2 cellular contexts compared by ENCODE assay signal in genomic region chr15:64462492-64462891, GRCh38.
TF ChIP-seq lines count a peak whose summit lies in the region.

No MANE protein-coding gene starts in this region.

TF ChIP-seq in SK-N-SH, 30 proteins besides CTCF, POLR2A, EP300 and RAD21 (continued from another document):
- no peak for TF ChIP-seq REST (IDR thresholded peaks at IDR 0.05; ENCODE audit: low read depth, low read length)
- TF ChIP-seq EZH2phosphoT487 (IDR thresholded peaks at IDR 0.05; ENCODE audit: borderline replicate concordance, low read depth): no peak
- no peak for TF ChIP-seq SIN3A (IDR thresholded peaks at IDR 0.05; ENCODE audit: borderline replicate concordance, low read depth, low read length)
- no peak for TF ChIP-seq SMC3 (IDR thresholded peaks at IDR 0.05; ENCODE audit: low read depth, low read length)
- TF ChIP-seq POLR2AphosphoS5 (IDR thresholded peaks at IDR 0.05; ENCODE audit: low read depth, low read length): no peak

TF ChIP-seq in SK-N-SH treated with all-trans-retinoic acid at 6 μM for 48 hours, 23 proteins besides CTCF, POLR2A, EP300 and RAD21 (continued from another document):
- no peak for TF ChIP-seq TSHZ2 (CRISPR knock-in tag; IDR thresholded peaks at IDR 0.05)
- TF ChIP-seq TOX (CRISPR knock-in tag; IDR thresholded peaks at IDR 0.05; ENCODE audit: borderline replicate concordance): no peak
- no peak for TF ChIP-seq SNAI2 (CRISPR knock-in tag; IDR thresholded peaks at IDR 0.05)
- TF ChIP-seq ZFP30 (CRISPR knock-in tag; IDR thresholded peaks at IDR 0.05): no peak
- TF ChIP-seq ZFP3 (CRISPR knock-in tag; IDR thresholded peaks at IDR 0.05): no peak
- TF ChIP-seq GLIS3 (CRISPR knock-in tag; IDR thresholded peaks at IDR 0.05): no peak
- TF ChIP-seq POU6F1 (CRISPR knock-in tag; IDR thresholded peaks at IDR 0.05; ENCODE audit: borderline replicate concordance, low read depth): no peak
- no peak for TF ChIP-seq ZNF70 (CRISPR knock-in tag; IDR thresholded peaks at IDR 0.05)
- TF ChIP-seq RARB (CRISPR knock-in tag; IDR thresholded peaks at IDR 0.05): no peak
- TF ChIP-seq OSR1 (CRISPR knock-in tag; IDR thresholded peaks at IDR 0.05): no peak
- TF ChIP-seq CREB5 (CRISPR knock-in tag; IDR thresholded peaks at IDR 0.05; ENCODE audit: low read depth): no peak
- no peak for TF ChIP-seq ZC3H10 (CRISPR knock-in tag; IDR thresholded peaks at IDR 0.05)
- no peak for TF ChIP-seq ISL1 (CRISPR knock-in tag; IDR thresholded peaks at IDR 0.05)
- TF ChIP-seq CSDC2 (CRISPR knock-in tag; IDR thresholded peaks at IDR 0.05): no peak
- no peak for TF ChIP-seq ESRRG (CRISPR knock-in tag; IDR thresholded peaks at IDR 0.05)
- TF ChIP-seq ZNF8 (CRISPR knock-in tag; IDR thresholded peaks at IDR 0.05): no peak
- no peak for TF ChIP-seq BACH2 (CRISPR knock-in tag; IDR thresholded peaks at IDR 0.05; ENCODE audit: borderline replicate concordance)
